8 cellular contexts compared by ENCODE assay signal in the genomic region with DNA sequence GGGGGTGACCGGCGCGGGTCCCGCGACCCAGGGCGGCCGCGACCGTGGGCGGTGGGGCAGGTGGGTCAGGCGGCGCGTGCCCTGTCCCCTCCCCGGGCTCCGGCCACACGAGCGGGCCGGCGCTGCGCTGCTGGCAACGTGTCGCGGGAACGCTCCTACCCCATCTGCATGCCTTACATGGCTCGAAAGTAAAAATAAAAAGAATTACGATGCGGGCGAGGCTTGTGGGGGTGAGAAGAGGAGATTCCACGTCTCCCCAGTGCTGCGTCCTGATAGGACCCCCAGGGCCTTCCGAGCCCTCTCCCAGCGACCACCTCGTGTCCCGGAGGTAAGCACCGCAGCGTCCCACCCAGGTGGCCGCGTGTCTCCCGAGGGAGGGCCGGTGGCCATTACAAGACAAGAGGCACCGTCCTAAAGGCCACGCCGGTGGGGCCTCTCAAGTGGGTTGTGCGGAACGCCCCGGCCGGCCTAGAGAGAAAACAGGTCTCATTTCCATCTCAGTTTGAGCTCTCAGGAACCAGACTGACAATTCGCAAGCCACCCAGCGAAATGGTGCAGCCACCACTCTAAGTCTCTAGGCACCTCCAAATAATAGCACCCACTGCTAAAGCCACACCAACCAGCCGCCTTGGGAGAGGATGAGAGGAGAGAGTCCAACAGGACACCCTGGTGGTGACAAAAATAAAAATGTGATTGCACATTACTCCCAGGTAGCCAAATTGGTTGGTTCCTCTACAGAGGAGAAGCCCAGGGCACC. TPM values are rescaled to one million over a fixed set of nuclear protein-coding genes. Genes with fewer than 3 reads are reported as not detected.
DNase-seq lines count a peak whose midpoint lies in the region; ATAC-seq and TF ChIP-seq lines count a peak whose summit lies in the region.

No MANE protein-coding gene starts in this region.

- peak; percentile 42 for ATAC-seq in GM18505 (IDR thresholded peaks at IDR 0.05; ENCODE audit: unreplicated experiment)
- ATAC-seq in HG02943 (IDR thresholded peaks at IDR 0.05; ENCODE audit: low read depth, unreplicated experiment): peak; percentile 45
- ATAC-seq in WTC11: peak; percentile 21
- ATAC-seq in central memory CD8-positive, alpha-beta T cell (replicated peaks; ENCODE audit: extremely low read depth, poor library complexity, severe bottlenecking): peak; percentile 54

- TF ChIP-seq POLR2A in GM18505 (IDR thresholded peaks at IDR 0.05; ENCODE audit: borderline replicate concordance, extremely low read depth, insufficient read depth, insufficient read length): peak; percentile 37

- no peaks in the 10 kb centered on the region for H3K9me3 Mint-ChIP-seq in WTC11
- no peaks in the 10 kb centered on the region for H3K9me3 Mint-ChIP-seq in central memory CD8-positive, alpha-beta T cell

- peaks cover 61% of the 10 kb centered on the region for H3K4me1 Mint-ChIP-seq in WTC11
- H3K4me1 Mint-ChIP-seq in central memory CD8-positive, alpha-beta T cell: peaks cover 57% of the 10 kb centered on the region

- peak overlapping the region; percentile 98 for H3K27ac Mint-ChIP-seq in WTC11
- H3K27ac Mint-ChIP-seq in central memory CD8-positive, alpha-beta T cell (ENCODE audit: low read depth): peak overlapping the region; percentile 89

- H3K27me3 Mint-ChIP-seq in WTC11 (ENCODE audit: low read depth): no peaks in the 10 kb centered on the region
- H3K27me3 Mint-ChIP-seq in central memory CD8-positive, alpha-beta T cell: no peaks in the 10 kb centered on the region

- H3K4me3 Mint-ChIP-seq in WTC11: peak overlapping the region; percentile 89
- peak overlapping the region; percentile 90 for H3K4me3 Mint-ChIP-seq in central memory CD8-positive, alpha-beta T cell

- CTCF ChIA-PET in WTC11 (lab: Charles Lee): no interaction called here

- peak; percentile 51 for DNase-seq in 8988T
- peak; percentile 86 for DNase-seq in NCI-H2107 treated with DMSO at 0.1 percent for 48 hours (lab: John Stamatoyannopoulos, UW; ENCODE audit: unreplicated experiment)
- DNase-seq in WTC11 (ENCODE audit: low spot score): peak; percentile 39
- peak; percentile 36 to 52 for DNase-seq in central memory CD8-positive, alpha-beta T cell (ENCODE audit: low spot score in 2 of 2)
- DNase-seq in left kidney (ENCODE audit: low read depth, low spot score): peak; percentile 77
- DNase-seq in stimulated activated CD4-positive, alpha-beta T cell treated with anti-CD3 and anti-CD28 coated beads, Interleukin-2, amount 100 ng/mL, for 4 hours (ENCODE audit: low read depth): peak; percentile 39

- peaks cover 26% of the 10 kb centered on the region for H3K36me3 Mint-ChIP-seq in WTC11
- H3K36me3 Mint-ChIP-seq in central memory CD8-positive, alpha-beta T cell (ENCODE audit: insufficient read depth): peaks cover 29% of the 10 kb centered on the region

- TF ChIP-seq CTCF in WTC11 (IDR thresholded peaks at IDR 0.05): no peak

- POLR2A ChIA-PET in WTC11 (lab: Charles Lee): interaction anchor here (0.6 kb wide), 1 partner anchor 24 kb away, joined by 3 read pairs; no protein-coding TSS in a partner anchor

TF ChIP-seq in WTC11, 78 proteins besides CTCF, POLR2A, EP300 and RAD21:
- TF ChIP-seq, protein P1, sequence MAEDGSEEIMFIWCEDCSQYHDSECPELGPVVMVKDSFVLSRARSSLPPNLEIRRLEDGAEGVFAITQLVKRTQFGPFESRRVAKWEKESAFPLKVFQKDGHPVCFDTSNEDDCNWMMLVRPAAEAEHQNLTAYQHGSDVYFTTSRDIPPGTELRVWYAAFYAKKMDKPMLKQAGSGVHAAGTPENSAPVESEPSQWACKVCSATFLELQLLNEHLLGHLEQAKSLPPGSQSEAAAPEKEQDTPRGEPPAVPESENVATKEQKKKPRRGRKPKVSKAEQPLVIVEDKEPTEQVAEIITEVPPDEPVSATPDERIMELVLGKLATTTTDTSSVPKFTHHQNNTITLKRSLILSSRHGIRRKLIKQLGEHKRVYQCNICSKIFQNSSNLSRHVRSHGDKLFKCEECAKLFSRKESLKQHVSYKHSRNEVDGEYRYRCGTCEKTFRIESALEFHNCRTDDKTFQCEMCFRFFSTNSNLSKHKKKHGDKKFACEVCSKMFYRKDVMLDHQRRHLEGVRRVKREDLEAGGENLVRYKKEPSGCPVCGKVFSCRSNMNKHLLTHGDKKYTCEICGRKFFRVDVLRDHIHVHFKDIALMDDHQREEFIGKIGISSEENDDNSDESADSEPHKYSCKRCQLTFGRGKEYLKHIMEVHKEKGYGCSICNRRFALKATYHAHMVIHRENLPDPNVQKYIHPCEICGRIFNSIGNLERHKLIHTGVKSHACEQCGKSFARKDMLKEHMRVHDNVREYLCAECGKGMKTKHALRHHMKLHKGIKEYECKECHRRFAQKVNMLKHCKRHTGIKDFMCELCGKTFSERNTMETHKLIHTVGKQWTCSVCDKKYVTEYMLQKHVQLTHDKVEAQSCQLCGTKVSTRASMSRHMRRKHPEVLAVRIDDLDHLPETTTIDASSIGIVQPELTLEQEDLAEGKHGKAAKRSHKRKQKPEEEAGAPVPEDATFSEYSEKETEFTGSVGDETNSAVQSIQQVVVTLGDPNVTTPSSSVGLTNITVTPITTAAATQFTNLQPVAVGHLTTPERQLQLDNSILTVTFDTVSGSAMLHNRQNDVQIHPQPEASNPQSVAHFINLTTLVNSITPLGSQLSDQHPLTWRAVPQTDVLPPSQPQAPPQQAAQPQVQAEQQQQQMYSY (CRISPR knock-in tag; IDR thresholded peaks at IDR 0.05): peak; percentile 28
- peak; percentile 58 for TF ChIP-seq MAX (CRISPR knock-in tag; IDR thresholded peaks at IDR 0.05)
- TF ChIP-seq KAT7 (CRISPR knock-in tag; IDR thresholded peaks at IDR 0.05; ENCODE audit: borderline replicate concordance): 0 out of 2 replicates have a peak, but pooled peaks have one; percentile 51
- TF ChIP-seq ZBTB21 (CRISPR knock-in tag; IDR thresholded peaks at IDR 0.05; ENCODE audit: borderline replicate concordance): 0 out of 2 replicates have a peak, but pooled peaks have one; percentile 15
- TF ChIP-seq MYBL2 (CRISPR knock-in tag; IDR thresholded peaks at IDR 0.05): no peak

RNA-seq across cellular contexts. Expression of gene FOXN3, which starts 0.6 kb away (rescaled TPM):
- 143 to 170 TPM (median 147 TPM) in 3 replicates for total RNA-seq in WTC11 (2021)

Comparison
In these comparisons a context has a peak if more than half of its experiments do, and no peak if none do; other contexts are left out.
1. Peak in every context shown above with its lines: DNase-seq and ATAC-seq.